ENCODE assay signal across 2 cellular contexts in genomic region chrX:31127716-31128115, GRCh38.
TF ChIP-seq lines count a peak whose summit lies in the region.

No MANE protein-coding gene starts in this region.

TF ChIP-seq in A549, 52 proteins besides CTCF, POLR2A, EP300 and RAD21:
- TF ChIP-seq NFE2L2 (conservative IDR thresholded peaks at IDR 0.05; ENCODE audit: low read length) (peak; percentile 68), SMC3 (IDR thresholded peaks at IDR 0.05) (no peak), MAFK (IDR thresholded peaks at IDR 0.05; ENCODE audit: partially characterized antibody) (peak; percentile 72), BCL3 (IDR thresholded peaks at IDR 0.05) (no peak)

TF ChIP-seq in H1, 55 proteins besides CTCF, POLR2A, EP300 and RAD21:
- no peak for TF ChIP-seq SIRT6 (IDR thresholded peaks at IDR 0.05; ENCODE audit: low read length)
- TF ChIP-seq SAP30 (IDR thresholded peaks at IDR 0.05; ENCODE audit: insufficient read depth, insufficient replicate concordance, low read length): no peak
- TF ChIP-seq E2F6 (IDR thresholded peaks at IDR 0.05): no peak
- TF ChIP-seq JUN (IDR thresholded peaks at IDR 0.05; ENCODE audit: low read depth, low read length): no peak
- TF ChIP-seq TCF12 (IDR thresholded peaks at IDR 0.05; ENCODE audit: low read depth, low read length): no peak
- TF ChIP-seq MAFK (IDR thresholded peaks at IDR 0.05; ENCODE audit: low read depth, low read length): peak; percentile 38; the same call in 1 of the 2 replicates
- no peak for TF ChIP-seq BACH1 (IDR thresholded peaks at IDR 0.05; ENCODE audit: low read length)
